ENCODE assay signal across 8 cellular contexts in the genomic region with DNA sequence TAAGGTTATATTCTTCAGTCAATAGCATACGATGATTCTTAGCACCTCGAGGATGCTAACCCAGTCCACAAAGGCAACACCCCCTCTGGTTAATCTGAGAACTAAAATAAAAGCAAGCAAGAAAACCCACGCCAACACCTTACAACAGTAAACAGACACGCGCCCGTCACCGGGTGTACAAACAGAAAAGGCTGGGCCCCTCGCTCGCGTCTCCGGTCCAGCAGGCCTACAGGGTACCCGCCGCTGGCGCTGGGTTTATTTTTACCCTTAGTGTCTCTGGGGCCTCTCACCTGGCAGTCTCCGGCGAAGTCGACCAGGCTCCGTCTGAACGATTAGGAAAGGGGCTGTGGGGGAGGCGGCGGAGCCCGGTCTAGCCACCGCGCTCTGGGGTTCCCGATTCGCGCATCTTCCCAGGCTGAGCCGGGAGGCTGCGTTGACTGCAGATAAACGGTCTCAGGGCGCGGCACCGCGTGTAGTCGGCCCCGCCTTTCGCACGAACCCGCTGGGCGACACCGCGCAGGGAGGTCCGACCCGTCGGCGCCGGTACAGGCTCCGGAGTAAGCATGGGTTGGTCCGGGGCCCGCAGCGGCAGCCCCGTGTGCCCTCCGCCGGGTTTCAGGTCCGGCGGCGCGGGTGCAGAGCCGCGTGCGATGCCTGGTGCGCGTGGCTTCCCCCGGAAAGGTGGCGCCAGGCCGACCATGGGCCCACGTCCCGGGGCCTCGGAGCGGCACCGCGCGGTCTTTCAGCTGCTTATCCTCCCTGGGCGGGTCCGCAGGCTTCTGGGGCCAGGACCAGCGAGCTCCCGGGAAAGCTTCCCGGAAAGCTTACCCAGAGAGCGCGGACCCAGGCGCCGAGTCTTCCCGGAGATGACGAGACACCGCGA. TPM values are rescaled to one million over a fixed set of nuclear protein-coding genes. Genes with fewer than 3 reads are reported as not detected.
DNase-seq lines count a peak whose midpoint lies in the region; ATAC-seq and TF ChIP-seq lines count a peak whose summit lies in the region.

A gene with protein sequence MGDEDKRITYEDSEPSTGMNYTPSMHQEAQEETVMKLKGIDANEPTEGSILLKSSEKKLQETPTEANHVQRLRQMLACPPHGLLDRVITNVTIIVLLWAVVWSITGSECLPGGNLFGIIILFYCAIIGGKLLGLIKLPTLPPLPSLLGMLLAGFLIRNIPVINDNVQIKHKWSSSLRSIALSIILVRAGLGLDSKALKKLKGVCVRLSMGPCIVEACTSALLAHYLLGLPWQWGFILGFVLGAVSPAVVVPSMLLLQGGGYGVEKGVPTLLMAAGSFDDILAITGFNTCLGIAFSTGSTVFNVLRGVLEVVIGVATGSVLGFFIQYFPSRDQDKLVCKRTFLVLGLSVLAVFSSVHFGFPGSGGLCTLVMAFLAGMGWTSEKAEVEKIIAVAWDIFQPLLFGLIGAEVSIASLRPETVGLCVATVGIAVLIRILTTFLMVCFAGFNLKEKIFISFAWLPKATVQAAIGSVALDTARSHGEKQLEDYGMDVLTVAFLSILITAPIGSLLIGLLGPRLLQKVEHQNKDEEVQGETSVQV (minus strand): TSS at position 868 of the 883 bp plus-strand sequence. CDS start 9,211 bp downstream, outside the sequence.

- in situ Hi-C loops in Panc1 (cut with HindIII; ENCODE audit: low pct_unique_long_range_greater_than_20kb, low sequenced_read_pairs) = no loop called here

- peaks cover 15% of the 10 kb centered on the region for H3K4me1 ChIP-seq in Panc1 (ENCODE audit: control insufficient read depth, insufficient read depth, low read length)
- H3K4me1 ChIP-seq in fibroblast of lung (ENCODE audit: control insufficient read depth, extremely low read depth, insufficient read depth, low read length) = peaks cover 5% of the 10 kb centered on the region

- peaks cover 8% of the 10 kb centered on the region for H3K79me2 ChIP-seq in fibroblast of lung (ENCODE audit: control insufficient read depth, insufficient read depth, low read length)

- no TSS peak for BruUV-seq in Panc1 (replicated peaks; lab: Mats Ljungman, UMichigan)

- no peaks in the 10 kb centered on the region for H3K27me3 ChIP-seq in Panc1 (ENCODE audit: control insufficient read depth, insufficient read depth, low read length)
- H3K27me3 ChIP-seq in fibroblast of lung (ENCODE audit: control insufficient read depth, insufficient read depth, low read length) = no peaks in the 10 kb centered on the region

- TF ChIP-seq CTCF in CD14-positive monocyte (IDR thresholded peaks at IDR 0.05) = no peak
- no peak for TF ChIP-seq CTCF in Panc1 (IDR thresholded peaks at IDR 0.05)
- no peak for TF ChIP-seq CTCF in fibroblast of lung (conservative IDR thresholded peaks at IDR 0.05 in 1 of 2, IDR thresholded peaks at IDR 0.05 in 1 of 2; ENCODE audit: low read depth in 1 of 2, low read length in 2 of 2)

- peak within 1 kb of the TSS in 6 of 7 donors; percentile 5 to 81 (median 68) for H3K27ac Mint-ChIP-seq in CD14-positive monocyte
- H3K27ac Mint-ChIP-seq in activated T-helper 1 cell treated with anti-CD3 and anti-CD28 coated beads, Interleukin-12 subunit alpha, Interleukin-12 subunit beta, Interleukin-2, Interleukin-4 antibody, amounts not matched to agents 30 ng/mL and 10 ng/mL and 1 ng/mL, durations not matched to agents 14 hours and 24 hours and 36 hours = peak within 1 kb of the TSS; percentile 100
- peak within 1 kb of the TSS; percentile 94 to 99 (median 99) for H3K27ac Mint-ChIP-seq in naive thymus-derived CD8-positive, alpha-beta T cell
- peak within 1 kb of the TSS; percentile 94 for H3K27ac Mint-ChIP-seq in stimulated activated naive B cell treated with anti-CD40 and anti-IgM and Interleukin-4, amounts not matched to agents 10 μg/mL and 1 μg/mL and 100 μg/mL, for 72 hours

- peak; percentile 63 for ATAC-seq in HG03439 (IDR thresholded peaks at IDR 0.05; ENCODE audit: unreplicated experiment)
- ATAC-seq in Panc1 = peak; percentile 93
- ATAC-seq in naive thymus-derived CD8-positive, alpha-beta T cell = peak; percentile 74 to 80
- peak; percentile 69 to 72 for ATAC-seq in stimulated activated naive B cell treated with anti-CD40 and anti-IgM and Interleukin-4, amounts not matched to agents 10 μg/mL and 1 μg/mL and 100 μg/mL, for 72 hours (replicated peaks)

- H3K4me3 ChIP-seq in Panc1 (ENCODE audit: low read depth in 2 of 2, low read length in 2 of 2) = peak within 1 kb of the TSS; percentile 68 to 74
- H3K4me3 ChIP-seq in fibroblast of lung (replicated peaks in 1 of 4; ENCODE audit: control extremely low read depth in 1 of 4, insufficient read depth in 1 of 4, low read depth in 3 of 4, low read length in 4 of 4) = peak within 1 kb of the TSS; percentile 78 to 87 (median 82)

- peak within 1 kb of the TSS; percentile 83 for H3K9ac ChIP-seq in fibroblast of lung (ENCODE audit: insufficient read depth, low read length)

- H3K9me3 Mint-ChIP-seq in CD14-positive monocyte = no peaks in the 10 kb centered on the region
- H3K9me3 Mint-ChIP-seq in activated T-helper 1 cell treated with anti-CD3 and anti-CD28 coated beads, Interleukin-12 subunit alpha, Interleukin-12 subunit beta, Interleukin-2, Interleukin-4 antibody, amounts not matched to agents 30 ng/mL and 10 ng/mL and 1 ng/mL, durations not matched to agents 14 hours and 24 hours and 36 hours = no peaks in the 10 kb centered on the region
- H3K9me3 Mint-ChIP-seq in naive thymus-derived CD8-positive, alpha-beta T cell = no peaks in the 10 kb centered on the region
- no peaks in the 10 kb centered on the region for H3K9me3 Mint-ChIP-seq in stimulated activated naive B cell treated with anti-CD40 and anti-IgM and Interleukin-4, amounts not matched to agents 10 μg/mL and 1 μg/mL and 100 μg/mL, for 72 hours

- POLR2A ChIA-PET in Panc1 (lab: Charles Lee) = no interaction called here
- POLR2A ChIA-PET in naive thymus-derived CD8-positive, alpha-beta T cell (lab: Charles Lee) = interaction anchor here (0.8 to 2.3 kb wide), 9 partner anchors 23 to 645 kb away, joined by 3 to 16 read pairs (median 4); a partner anchor contains a TSS

- H3K27me3 Mint-ChIP-seq in CD14-positive monocyte (ENCODE audit: low read depth in 3 of 3) = peaks cover 11 to 18% (median 16%) of the 10 kb centered on the region in 3 donors
- H3K27me3 Mint-ChIP-seq in activated T-helper 1 cell treated with anti-CD3 and anti-CD28 coated beads, Interleukin-12 subunit alpha, Interleukin-12 subunit beta, Interleukin-2, Interleukin-4 antibody, amounts not matched to agents 30 ng/mL and 10 ng/mL and 1 ng/mL, durations not matched to agents 14 hours and 24 hours and 36 hours (ENCODE audit: insufficient read depth) = no peaks in the 10 kb centered on the region
- H3K27me3 Mint-ChIP-seq in naive thymus-derived CD8-positive, alpha-beta T cell = no peaks in the 10 kb centered on the region
- no peaks in the 10 kb centered on the region for H3K27me3 Mint-ChIP-seq in stimulated activated naive B cell treated with anti-CD40 and anti-IgM and Interleukin-4, amounts not matched to agents 10 μg/mL and 1 μg/mL and 100 μg/mL, for 72 hours

- peak within 1 kb of the TSS; percentile 90 to 95 for H3K4me3 Mint-ChIP-seq in CD14-positive monocyte
- H3K4me3 Mint-ChIP-seq in activated T-helper 1 cell treated with anti-CD3 and anti-CD28 coated beads, Interleukin-12 subunit alpha, Interleukin-12 subunit beta, Interleukin-2, Interleukin-4 antibody, amounts not matched to agents 30 ng/mL and 10 ng/mL and 1 ng/mL, durations not matched to agents 14 hours and 24 hours and 36 hours = peak within 1 kb of the TSS; percentile 99
- H3K4me3 Mint-ChIP-seq in naive thymus-derived CD8-positive, alpha-beta T cell = peak within 1 kb of the TSS; percentile 85 to 99 (median 98)
- H3K4me3 Mint-ChIP-seq in stimulated activated naive B cell treated with anti-CD40 and anti-IgM and Interleukin-4, amounts not matched to agents 10 μg/mL and 1 μg/mL and 100 μg/mL, for 72 hours = peak within 1 kb of the TSS; percentile 85 to 96

- peak within 1 kb of the TSS; percentile 83 for H2AFZ ChIP-seq in fibroblast of lung (ENCODE audit: low read length)

- H3K4me1 Mint-ChIP-seq in CD14-positive monocyte = peaks cover 29% of the 10 kb centered on the region
- H3K4me1 Mint-ChIP-seq in activated T-helper 1 cell treated with anti-CD3 and anti-CD28 coated beads, Interleukin-12 subunit alpha, Interleukin-12 subunit beta, Interleukin-2, Interleukin-4 antibody, amounts not matched to agents 30 ng/mL and 10 ng/mL and 1 ng/mL, durations not matched to agents 14 hours and 24 hours and 36 hours (ENCODE audit: low read depth) = peaks cover 51% of the 10 kb centered on the region
- H3K4me1 Mint-ChIP-seq in naive thymus-derived CD8-positive, alpha-beta T cell = peaks cover 18 to 49% (median 48%) of the 10 kb centered on the region in 4 donors
- H3K4me1 Mint-ChIP-seq in stimulated activated naive B cell treated with anti-CD40 and anti-IgM and Interleukin-4, amounts not matched to agents 10 μg/mL and 1 μg/mL and 100 μg/mL, for 72 hours = peaks cover 16 to 28% of the 10 kb centered on the region in 2 donors

- H3K36me3 ChIP-seq in Panc1 (ENCODE audit: control insufficient read depth, insufficient read depth, low read length) = no peaks in the 10 kb centered on the region
- no peaks in the 10 kb centered on the region for H3K36me3 ChIP-seq in fibroblast of lung (ENCODE audit: control insufficient read depth, insufficient read depth, low read length)

- CTCF ChIA-PET in Panc1 (lab: Charles Lee) = no interaction called here

- DNase-seq in CD14-positive monocyte (ENCODE audit: low spot score) (no peak), GM19238 (ENCODE audit: insufficient read length, low spot score) (peak; percentile 37), Panc1 (ENCODE audit: low read depth, low spot score) (no peak), fibroblast of lung (ENCODE audit: low read depth in 2 of 2) (peak; percentile 70 to 74)
- peak; percentile 60 for DNase-seq in activated T-helper 1 cell treated with anti-CD3 and anti-CD28 coated beads, Interleukin-12 subunit alpha, Interleukin-12 subunit beta, Interleukin-2, Interleukin-4 antibody, amounts not matched to agents 30 ng/mL and 10 ng/mL and 1 ng/mL, durations not matched to agents 14 hours and 24 hours and 36 hours (ENCODE audit: low spot score)
- peak; percentile 37 to 82 (median 72) for DNase-seq in naive thymus-derived CD8-positive, alpha-beta T cell
- DNase-seq in stimulated activated naive B cell treated with anti-CD40 and anti-IgM and Interleukin-4, amounts not matched to agents 10 μg/mL and 1 μg/mL and 100 μg/mL, for 72 hours = peak; percentile 58

- intact Hi-C loops in CD14-positive monocyte (cut with micrococcal nuclease) (no loop called here), Panc1 (cut with micrococcal nuclease; ENCODE audit: unreplicated experiment) (no loop called here)
- intact Hi-C loops in activated T-helper 1 cell treated with anti-CD3 and anti-CD28 coated beads, Interleukin-12 subunit alpha, Interleukin-12 subunit beta, Interleukin-2, Interleukin-4 antibody, amounts not matched to agents 30 ng/mL and 10 ng/mL and 1 ng/mL, durations not matched to agents 14 hours and 24 hours and 36 hours (cut with micrococcal nuclease) = loop anchor here (1.0 to 5.0 kb wide), 11 partner anchors 8 to 731 kb away; a partner anchor contains a TSS

- H4K20me1 ChIP-seq in fibroblast of lung (ENCODE audit: control insufficient read depth, extremely low read depth, insufficient read depth, low read length) = no peaks in the 10 kb centered on the region

- H3K4me2 ChIP-seq in fibroblast of lung (ENCODE audit: extremely low read depth, insufficient read depth, low read length) = peak within 1 kb of the TSS; percentile 97

- peaks cover 0 to 5% of the 10 kb centered on the region in 2 donors for H3K36me3 Mint-ChIP-seq in CD14-positive monocyte
- H3K36me3 Mint-ChIP-seq in activated T-helper 1 cell treated with anti-CD3 and anti-CD28 coated beads, Interleukin-12 subunit alpha, Interleukin-12 subunit beta, Interleukin-2, Interleukin-4 antibody, amounts not matched to agents 30 ng/mL and 10 ng/mL and 1 ng/mL, durations not matched to agents 14 hours and 24 hours and 36 hours (ENCODE audit: low read depth) = peaks cover 26% of the 10 kb centered on the region
- peaks cover 0 to 12% (median 0%) of the 10 kb centered on the region in 3 donors for H3K36me3 Mint-ChIP-seq in naive thymus-derived CD8-positive, alpha-beta T cell
- peaks cover 7 to 17% of the 10 kb centered on the region in 2 donors for H3K36me3 Mint-ChIP-seq in stimulated activated naive B cell treated with anti-CD40 and anti-IgM and Interleukin-4, amounts not matched to agents 10 μg/mL and 1 μg/mL and 100 μg/mL, for 72 hours

- H3K9me3 ChIP-seq in Panc1 (ENCODE audit: control insufficient read depth, insufficient read depth, low read depth, low read length) (no peaks in the 10 kb centered on the region), fibroblast of lung (ENCODE audit: control insufficient read depth, insufficient read depth, low read depth, low read length) (no peaks in the 10 kb centered on the region)

- H3K27ac ChIP-seq in Panc1 (ENCODE audit: low read length) = peak within 1 kb of the TSS; percentile 84
- H3K27ac ChIP-seq in fibroblast of lung (ENCODE audit: insufficient read depth, low read length) = peak within 1 kb of the TSS; percentile 91

RNA-seq across cellular contexts. Expression of the gene that starts here (rescaled TPM):
- polyA plus RNA-seq in CD14-positive monocyte (under 1 TPM; 0.38 to 0.48 TPM), fibroblast of lung (12.9 and 14.8 TPM in 2 replicates)
- total RNA-seq in Panc1 (2021; ENCODE audit: unreplicated experiment) (14.6 TPM), fibroblast of lung (16.9 and 17.5 TPM in 2 replicates)
- 8.9 TPM for polyA plus RNA-seq in Panc1 (2012; ENCODE audit: insufficient read length)
- 34.7 and 36.9 TPM in 2 replicates for total RNA-seq in activated T-helper 1 cell treated with anti-CD3 and anti-CD28 coated beads, Interleukin-12 subunit alpha, Interleukin-12 subunit beta, Interleukin-2, Interleukin-4 antibody, amounts not matched to agents 30 ng/mL and 10 ng/mL and 1 ng/mL, durations not matched to agents 14 hours and 24 hours and 36 hours
- polyA plus RNA-seq in fibroblast of lung (2012) = 11.4 and 13.0 TPM in 2 replicates
- polyA minus RNA-seq in fibroblast of lung (ENCODE audit: low replicate concordance) = 2.3 and 4.9 TPM in 2 replicates
- total RNA-seq in naive thymus-derived CD8-positive, alpha-beta T cell = 10 to 100 TPM; 16.3 to 24.9 TPM
- 10 to 100 TPM; 13.8 to 15.1 (median 14.8) TPM for polyA plus RNA-seq in naive thymus-derived CD8-positive, alpha-beta T cell

Comparison
In these comparisons a context has a peak if more than half of its experiments do, and no peak if none do; other contexts are left out.
1. RNA of the gene that starts here (polyA plus RNA-seq): 13.8 to 15.1 TPM in naive thymus-derived CD8-positive, alpha-beta T cell and 11.4 to 14.8 TPM in fibroblast of lung; 0.38 to 0.48 TPM in CD14-positive monocyte; every median in the first group is over 4 times any median in the second.
2. DNase-seq: peak in GM19238 (single experiment), activated T-helper 1 cell treated with anti-CD3 and anti-CD28 coated beads, Interleukin-12 subunit alpha, Interleukin-12 subunit beta, Interleukin-2, Interleukin-4 antibody, amounts not matched to agents 30 ng/mL and 10 ng/mL and 1 ng/mL, durations not matched to agents 14 hours and 24 hours and 36 hours (single experiment), fibroblast of lung (2 of 2), naive thymus-derived CD8-positive, alpha-beta T cell (10 of 10) and stimulated activated naive B cell treated with anti-CD40 and anti-IgM and Interleukin-4, amounts not matched to agents 10 μg/mL and 1 μg/mL and 100 μg/mL, for 72 hours (single experiment); none in CD14-positive monocyte (single experiment) and Panc1 (single experiment).
3. Peak in every context shown above with its lines, with median percentiles within 50 percentile points of each other: H3K27ac Mint-ChIP-seq, H3K4me3 Mint-ChIP-seq and ATAC-seq.